In genomic region chr9:113349434-113350337, GRCh38 we compare ENCODE assay signal across 8 cellular contexts. TPM values are rescaled to one million over a fixed set of nuclear protein-coding genes. Genes with fewer than 3 reads are reported as not detected.
DNase-seq lines count a peak whose midpoint lies in the region; ATAC-seq and TF ChIP-seq lines count a peak whose summit lies in the region.

BSPRY (plus strand) TSS chr9:113349541; CDS start chr9:113349580, 39 bp downstream.

- WGBS in right cardiac atrium = 2% methylated on average over 80 of the region's 80 CpGs

- intact Hi-C loops in right cardiac atrium (cut with DNase I) (no loop called here), sciatic nerve (cut with DNase I) (loop anchor here (5.0 kb wide), 1 partner anchor 38 kb away; no protein-coding TSS in a partner anchor)

- TF ChIP-seq CTCF in C4-2B (conservative IDR thresholded peaks at IDR 0.05) = no peak

- H3K27ac ChIP-seq in C4-2B (peak within 1 kb of the TSS; percentile 56), right cardiac atrium (ENCODE audit: low read length) (no peak within 1 kb of the TSS)

- H3K27me3 ChIP-seq in right cardiac atrium (ENCODE audit: control insufficient read depth, insufficient read depth) = no peaks in the 10 kb centered on the region

- H3K4me1 ChIP-seq in right cardiac atrium (ENCODE audit: control insufficient read depth, insufficient read depth, low read length) = peaks cover 6% of the 10 kb centered on the region

- peak within 1 kb of the TSS; percentile 82 for H3K4me3 ChIP-seq in right cardiac atrium (ENCODE audit: low read length)

- H3K9me3 ChIP-seq in right cardiac atrium (ENCODE audit: control insufficient read depth, low read length) = no peaks in the 10 kb centered on the region

- ATAC-seq in GM19397 (IDR thresholded peaks at IDR 0.05; ENCODE audit: unreplicated experiment) = peak; percentile 48
- ATAC-seq in right cardiac atrium = peak; percentile 36 to 57
- peak; percentile 18 for ATAC-seq in sciatic nerve
- no peak for ATAC-seq in GM21737 (IDR thresholded peaks at IDR 0.05; ENCODE audit: unreplicated experiment)
- no peak for ATAC-seq in HG03159 (IDR thresholded peaks at IDR 0.05; ENCODE audit: unreplicated experiment)

- DNase-seq in NCI-H2171 treated with DMSO at 0.1 percent for 48 hours (lab: John Stamatoyannopoulos, UW) (peak; percentile 40), right cardiac atrium (peak in 1 of 3 donors; percentile 55), sciatic nerve (ENCODE audit: low spot score) (no peak)
- peak; percentile 70 for DNase-seq in activated effector memory CD4-positive, alpha-beta T cell treated with anti-CD3 and anti-CD28 coated beads, Interleukin-2, amount 50 U/mL, for 16 hours

RNA-seq across cellular contexts. Expression of gene BSPRY, which starts in this region (rescaled TPM):
- 1 to 10 TPM in 3 of 4 donors, under 1 TPM in 1; 0.21 to 2.3 (median 1.6) TPM for total RNA-seq in right cardiac atrium
- polyA plus RNA-seq in right cardiac atrium = 1.4 TPM
- total RNA-seq in sciatic nerve = 0.22 TPM

Comparison
In these comparisons a context has a peak if more than half of its experiments do, and no peak if none do; other contexts are left out.
1. Peak in ATAC-seq in sciatic nerve; RNA of the gene not detected or under 1 TPM.
2. ATAC-seq: peak in GM19397 (single experiment) and right cardiac atrium (2 of 2); none in GM21737 (single experiment) and HG03159 (single experiment).